16 cellular contexts compared by ENCODE assay signal in the genomic region with DNA sequence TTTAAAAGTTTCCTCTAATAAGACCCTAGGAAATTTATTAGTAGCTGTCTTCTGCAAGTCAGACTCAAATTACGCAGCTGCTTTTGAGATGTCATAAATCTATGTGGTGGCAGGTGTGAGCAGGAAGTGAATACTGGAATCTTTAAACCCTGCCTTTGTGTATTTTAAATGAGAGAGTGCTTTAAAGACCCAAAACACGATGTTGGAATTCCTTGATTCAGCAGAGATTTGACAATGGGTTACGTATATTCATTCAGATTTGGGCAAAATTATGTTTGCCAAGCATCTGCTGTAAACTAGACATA.
DNase-seq lines count a peak whose midpoint lies in the region; ATAC-seq, FAIRE-seq and TF ChIP-seq lines count a peak whose summit lies in the region.
"Had no signal": no experiment of that assay in that cellular context is flagged by ENCODE, and none has a peak within 500 bp of the region (broad histone marks: within the 10 kb centered on the region; RNA-seq: fewer than 3 reads in every experiment).

No MANE protein-coding gene starts in this region.

- H3K9me2 ChIP-seq in DOHH2 (replicated peaks; ENCODE audit: control insufficient read depth, low read length) (no peaks in the 10 kb centered on the region), hepatocyte (replicated peaks; ENCODE audit: insufficient read depth) (no peaks in the 10 kb centered on the region)

- intact Hi-C loops in pancreas (cut with DNase I), result no loop called here

- H2AFZ ChIP-seq in hepatocyte, result peak overlapping the region; percentile 49

- TF ChIP-seq CTCF in DOHH2 (IDR thresholded peaks at IDR 0.05; ENCODE audit: low read depth, low read length, poor library complexity, severe bottlenecking) (no peak), hepatocyte (IDR thresholded peaks at IDR 0.05; ENCODE audit: poor library complexity) (no peak), pancreas (IDR thresholded peaks at IDR 0.05) (no peak)

- H3F3A ChIP-seq in DOHH2 (ENCODE audit: control insufficient read depth, insufficient read depth), result no peaks in the 10 kb centered on the region

- 48% methylated on average over 3 of the region's 3 CpGs for WGBS in hepatocyte (ENCODE audit: low lambda C conversion rate, missing lambda C conversion rate)
- 24 to 26% methylated on average over 3 of the region's 3 CpGs for WGBS in pancreas, 2 donors

- no peak overlapping the region for H3K27ac ChIP-seq in DOHH2 (ENCODE audit: low read depth, low read length)
- peak overlapping the region; percentile 76 for H3K27ac ChIP-seq in hepatocyte
- H3K27ac ChIP-seq in pancreas, result peak overlapping the region in 1 of 4 donors; percentile 48
- H3K27ac ChIP-seq: ascending aorta, C4-2B, SJSA1 had no signal

- FAIRE-seq in pancreas (lab: Jason Lieb, UNC), result no peak
- FAIRE-seq: urothelium cell line had no signal

- H3K9me3 ChIP-seq in DOHH2 (ENCODE audit: control insufficient read depth, insufficient read depth, low read length) (no peaks in the 10 kb centered on the region), hepatocyte (ENCODE audit: low read depth) (no peaks in the 10 kb centered on the region), pancreas (no peaks in the 10 kb centered on the region)
- H3K9me3 ChIP-seq: ascending aorta, SJSA1 had no signal

- no peaks in the 10 kb centered on the region for H4K20me1 ChIP-seq in DOHH2 (ENCODE audit: control insufficient read depth, insufficient read depth, low read depth, low read length)
- H4K20me1 ChIP-seq in hepatocyte (ENCODE audit: insufficient read depth, poor library complexity, severe bottlenecking), result no peaks in the 10 kb centered on the region

- H3K27me3 ChIP-seq in DOHH2 (ENCODE audit: control insufficient read depth, low read length) (no peaks in the 10 kb centered on the region), hepatocyte (no peaks in the 10 kb centered on the region), pancreas (no peaks in the 10 kb centered on the region)
- H3K27me3 ChIP-seq: ascending aorta, SJSA1 had no signal

- H3K4me1 ChIP-seq in DOHH2 (ENCODE audit: control insufficient read depth, low read length), result peaks cover 23% of the 10 kb centered on the region
- peaks cover 5% of the 10 kb centered on the region for H3K4me1 ChIP-seq in hepatocyte (ENCODE audit: insufficient read depth)
- H3K4me1 ChIP-seq in pancreas, result no peaks in the 10 kb centered on the region

- H3K79me2 ChIP-seq in DOHH2 (ENCODE audit: control insufficient read depth, low read length) (no peaks in the 10 kb centered on the region), hepatocyte (peaks cover 2% of the 10 kb centered on the region)

- H3K4me3 ChIP-seq in DOHH2 (ENCODE audit: low read length), result no peak overlapping the region
- peak overlapping the region; percentile 31 for H3K4me3 ChIP-seq in hepatocyte
- peak overlapping the region in 1 of 4 donors; percentile 17 for H3K4me3 ChIP-seq in pancreas
- H3K4me3 ChIP-seq: SJSA1 had no signal

- DNase-seq in LHCN-M2 (ENCODE audit: low read depth) (peak; percentile 75), hepatocyte (ENCODE audit: low spot score) (peak; percentile 16), pancreas (no peak), HPDE6-E6E7 (ENCODE audit: extremely low spot score) (no peak), NCI-H446 (lab: John Stamatoyannopoulos, UW) (no peak)
- no peak for DNase-seq in stimulated activated CD4-positive, alpha-beta T cell treated with anti-CD3 and anti-CD28 coated beads, Interleukin-1b, Interleukin-23, amount 100 ng/mL, for 48 hours
- DNase-seq: activated gamma-delta T cell; GF-D8; NK-92 treated with Interleukin-12 subunit alpha and Interleukin-12 subunit beta, amount 100 ng/mL, for 24 hours; stimulated activated CD4-positive, alpha-beta T cell treated with anti-CD3 and anti-CD28 coated beads, Interleukin-4, amount 100 ng/mL, for 1 hour had no signal

- H3K36me3 ChIP-seq in DOHH2 (ENCODE audit: control insufficient read depth, low read length) (no peaks in the 10 kb centered on the region), hepatocyte (replicated peaks; ENCODE audit: insufficient read depth, low read depth) (no peaks in the 10 kb centered on the region), pancreas (no peaks in the 10 kb centered on the region)

- 0 out of 2 replicates have a peak overlapping the region, but pooled peaks have one; percentile 13 for H3K4me2 ChIP-seq in DOHH2 (ENCODE audit: low read length)
- peak overlapping the region; percentile 73 for H3K4me2 ChIP-seq in hepatocyte

- ATAC-seq in pancreas, result peak in 3 of 4 donors; percentile 16 to 56 (median 50)
- no peak for ATAC-seq in HG03159 (IDR thresholded peaks at IDR 0.05; ENCODE audit: unreplicated experiment)

Comparison
In these comparisons a context has a peak if more than half of its experiments do, and no peak if none do; other contexts are left out.
1. DNase-seq: peak in LHCN-M2 (single experiment) and hepatocyte (single experiment); none in pancreas (0 of 6), HPDE6-E6E7 (single experiment), stimulated activated CD4-positive, alpha-beta T cell treated with anti-CD3 and anti-CD28 coated beads, Interleukin-1b, Interleukin-23, amount 100 ng/mL, for 48 hours (single experiment) and NCI-H446 (0 of 2).